Comparison of ENCODE assay signal across 9 cellular contexts in the genomic region with DNA sequence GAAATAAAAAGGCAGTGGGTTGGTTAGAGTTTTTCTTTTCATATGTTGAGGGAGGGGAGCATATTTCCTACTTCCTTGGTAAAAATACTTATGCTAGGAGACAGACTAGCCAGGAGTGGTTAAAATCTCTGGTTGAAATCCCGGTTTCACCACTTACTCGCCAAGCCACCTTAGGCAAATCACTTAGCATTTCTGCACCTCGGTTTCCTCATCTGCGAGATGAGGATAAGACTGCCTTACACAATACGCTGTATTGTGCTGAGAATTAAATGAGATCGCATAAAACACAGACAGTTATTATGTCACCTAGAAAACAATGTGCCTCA. TPM values are rescaled to one million over a fixed set of nuclear protein-coding genes. Genes with fewer than 3 reads are reported as not detected.
DNase-seq lines count a peak whose midpoint lies in the region; ATAC-seq and TF ChIP-seq lines count a peak whose summit lies in the region.
"Had no signal": no experiment of that assay in that cellular context is flagged by ENCODE, and none has a peak within 500 bp of the region (broad histone marks: within the 10 kb centered on the region; RNA-seq: fewer than 3 reads in every experiment).

No MANE protein-coding gene starts in this region.

- H3K9me3 Mint-ChIP-seq in CD4-positive, alpha-beta T cell: no peaks in the 10 kb centered on the region
- no peaks in the 10 kb centered on the region for H3K9me3 Mint-ChIP-seq in osteocyte (ENCODE audit: unreplicated experiment)

- POLR2A ChIA-PET in CD4-positive, alpha-beta T cell (lab: Charles Lee): interaction anchor here (0.8 to 6.3 kb wide), 10 partner anchors 11 to 642 kb away, joined by 3 to 150 read pairs (median 15); partner anchors contain the start of gene ALDH4A1
- POLR2A ChIA-PET in Panc1 (lab: Charles Lee): no interaction called here

- CTCF ChIA-PET in CD4-positive, alpha-beta T cell (lab: Charles Lee): interaction anchor here (0.8 to 5.1 kb wide), 5 partner anchors 28 to 48 kb away, joined by 3 to 23 read pairs (median 12); no protein-coding TSS in a partner anchor
- CTCF ChIA-PET in Panc1 (lab: Charles Lee): interaction anchor here (1.4 kb wide), 1 partner anchor 15 kb away, joined by 3 read pairs; no protein-coding TSS in a partner anchor

- no peaks in the 10 kb centered on the region for H3K27me3 Mint-ChIP-seq in CD4-positive, alpha-beta T cell
- peaks cover 2% of the 10 kb centered on the region for H3K27me3 Mint-ChIP-seq in osteocyte (ENCODE audit: unreplicated experiment)

- no TSS peak for BruUV-seq in Panc1 (replicated peaks; lab: Mats Ljungman, UMichigan)

- no peak for ATAC-seq in CD4-positive, alpha-beta T cell (ENCODE audit: poor library complexity)
- ATAC-seq in Panc1 (no peak), HG03520 (IDR thresholded peaks at IDR 0.05; ENCODE audit: unreplicated experiment) (no peak)

- H3K27ac Mint-ChIP-seq in CD4-positive, alpha-beta T cell: peak overlapping the region; percentile 99
- peak overlapping the region; percentile 34 for H3K27ac Mint-ChIP-seq in osteocyte (ENCODE audit: unreplicated experiment)

- H3K4me3 ChIP-seq in Panc1 (ENCODE audit: low read depth in 2 of 2, low read length in 2 of 2): peak overlapping the region; percentile 71 to 85

- no peaks in the 10 kb centered on the region for H3K9me3 ChIP-seq in CD4-positive, alpha-beta T cell (ENCODE audit: control insufficient read depth, low read length)
- H3K9me3 ChIP-seq in Panc1 (ENCODE audit: control insufficient read depth, insufficient read depth, low read depth, low read length): no peaks in the 10 kb centered on the region

- no peaks in the 10 kb centered on the region for H3K36me3 ChIP-seq in Panc1 (ENCODE audit: control insufficient read depth, insufficient read depth, low read length)

- H3K36me3 Mint-ChIP-seq in CD4-positive, alpha-beta T cell (ENCODE audit: low read depth): peaks cover 32% of the 10 kb centered on the region
- no peaks in the 10 kb centered on the region for H3K36me3 Mint-ChIP-seq in osteocyte (ENCODE audit: unreplicated experiment)

- TF ChIP-seq CTCF in CD4-positive, alpha-beta T cell (IDR thresholded peaks at IDR 0.05): no peak
- no peak for TF ChIP-seq CTCF in Panc1 (IDR thresholded peaks at IDR 0.05)
- no peak for TF ChIP-seq CTCF in osteocyte (IDR thresholded peaks at IDR 0.05)

- no peaks in the 10 kb centered on the region for H3K27me3 ChIP-seq in CD4-positive, alpha-beta T cell (ENCODE audit: control insufficient read depth, insufficient read depth, low read length)
- H3K27me3 ChIP-seq in Panc1 (ENCODE audit: control insufficient read depth, insufficient read depth, low read length): no peaks in the 10 kb centered on the region

- H3K4me1 ChIP-seq in Panc1 (ENCODE audit: control insufficient read depth, insufficient read depth, low read length): peaks cover 40% of the 10 kb centered on the region

- intact Hi-C loops in CD4-positive, alpha-beta T cell (cut with DNase I, micrococcal nuclease): loop anchor here in 1 of 2 experiments (5.0 kb wide), 1 partner anchor 642 kb away; a partner anchor contains a TSS
- intact Hi-C loops in Panc1 (cut with micrococcal nuclease; ENCODE audit: unreplicated experiment): loop anchor here (10.0 kb wide), 1 partner anchor 120 kb away; no protein-coding TSS in a partner anchor

- peaks cover 74% of the 10 kb centered on the region for H3K4me1 Mint-ChIP-seq in CD4-positive, alpha-beta T cell (ENCODE audit: low read depth)
- peaks cover 41% of the 10 kb centered on the region for H3K4me1 Mint-ChIP-seq in osteocyte (ENCODE audit: unreplicated experiment)

- DNase-seq in CD4-positive, alpha-beta T cell: no peak
- DNase-seq in Panc1 (ENCODE audit: low read depth, low spot score) (no peak), epithelial cell of prostate (ENCODE audit: low read depth, low spot score) (no peak), osteocyte (ENCODE audit: extremely low spot score, unreplicated experiment) (no peak), germinal center (ENCODE audit: low spot score) (no peak), iPS-NIHi7 (ENCODE audit: extremely low spot score) (no peak), GDM1 (lab: John Stamatoyannopoulos, UW) (no peak)
- DNase-seq: NCI-H2171 treated with DMSO at 0.1 percent for 48 hours had no signal

- in situ Hi-C loops in Panc1 (cut with HindIII; ENCODE audit: low pct_unique_long_range_greater_than_20kb, low sequenced_read_pairs): no loop called here

- peak overlapping the region; percentile 74 for H3K27ac ChIP-seq in CD4-positive, alpha-beta T cell (ENCODE audit: low read depth, low read length)
- H3K27ac ChIP-seq in Panc1 (ENCODE audit: low read length): peak overlapping the region; percentile 89
- peak overlapping the region; percentile 92 for H3K27ac ChIP-seq in epithelial cell of prostate

- H3K4me3 Mint-ChIP-seq in CD4-positive, alpha-beta T cell: peak overlapping the region; percentile 99
- peak overlapping the region; percentile 75 for H3K4me3 Mint-ChIP-seq in osteocyte (ENCODE audit: unreplicated experiment)

RNA-seq across cellular contexts. Expression of gene IFFO2, which starts 1.4 kb away (rescaled TPM):
- total RNA-seq in CD4-positive, alpha-beta T cell: 100 to 1,000 TPM; 106 to 112 TPM
- total RNA-seq in Panc1 (2021; ENCODE audit: unreplicated experiment) (59.4 TPM), osteocyte (6.8 and 8.0 TPM in 2 replicates)
- 53.4 TPM for polyA plus RNA-seq in Panc1 (2012; ENCODE audit: insufficient read length)

RNA-seq across cellular contexts. Expression of gene ALDH4A1, which starts 52.7 kb away (rescaled TPM):
- total RNA-seq in CD4-positive, alpha-beta T cell: under 1 TPM; 0.61 to 0.71 TPM
- total RNA-seq in Panc1 (2021; ENCODE audit: unreplicated experiment) (21.7 TPM), osteocyte (13.7 and 13.8 TPM in 2 replicates)
- polyA plus RNA-seq in Panc1 (2012; ENCODE audit: insufficient read length): 41.3 TPM
